ENCODE assay signal across 1 cellular context in genomic region chr1:230978491-230979388, GRCh38.
A peak's percentile ranks its signal among the peaks of the same experiment; 100 is the strongest.
TF ChIP-seq lines count a peak whose summit lies in the region.

Gene ARV1 (plus strand): TSS chr1:230979094. CDS start chr1:230979106, 12 bp downstream.
A gene with protein sequence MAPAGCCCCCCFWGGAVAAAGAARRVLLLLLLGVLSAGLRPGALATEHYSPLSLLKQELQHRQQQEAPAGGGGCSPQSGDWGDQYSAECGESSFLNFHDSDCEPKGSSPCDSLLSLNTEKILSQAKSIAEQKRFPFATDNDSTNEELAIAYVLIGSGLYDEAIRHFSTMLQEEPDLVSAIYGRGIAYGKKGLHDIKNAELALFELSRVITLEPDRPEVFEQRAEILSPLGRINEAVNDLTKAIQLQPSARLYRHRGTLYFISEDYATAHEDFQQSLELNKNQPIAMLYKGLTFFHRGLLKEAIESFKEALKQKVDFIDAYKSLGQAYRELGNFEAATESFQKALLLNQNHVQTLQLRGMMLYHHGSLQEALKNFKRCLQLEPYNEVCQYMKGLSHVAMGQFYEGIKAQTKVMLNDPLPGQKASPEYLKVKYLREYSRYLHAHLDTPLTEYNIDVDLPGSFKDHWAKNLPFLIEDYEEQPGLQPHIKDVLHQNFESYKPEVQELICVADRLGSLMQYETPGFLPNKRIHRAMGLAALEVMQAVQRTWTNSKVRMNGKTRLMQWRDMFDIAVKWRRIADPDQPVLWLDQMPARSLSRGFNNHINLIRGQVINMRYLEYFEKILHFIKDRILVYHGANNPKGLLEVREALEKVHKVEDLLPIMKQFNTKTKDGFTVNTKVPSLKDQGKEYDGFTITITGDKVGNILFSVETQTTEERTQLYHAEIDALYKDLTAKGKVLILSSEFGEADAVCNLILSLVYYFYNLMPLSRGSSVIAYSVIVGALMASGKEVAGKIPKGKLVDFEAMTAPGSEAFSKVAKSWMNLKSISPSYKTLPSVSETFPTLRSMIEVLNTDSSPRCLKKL (minus strand): TSS chr1:230978861. CDS start chr1:230978830, 31 bp downstream.

TF ChIP-seq in K562, 482 proteins besides CTCF, POLR2A, EP300 and RAD21 (continued from another document and continues in another):
- TF ChIP-seq, protein P1, sequence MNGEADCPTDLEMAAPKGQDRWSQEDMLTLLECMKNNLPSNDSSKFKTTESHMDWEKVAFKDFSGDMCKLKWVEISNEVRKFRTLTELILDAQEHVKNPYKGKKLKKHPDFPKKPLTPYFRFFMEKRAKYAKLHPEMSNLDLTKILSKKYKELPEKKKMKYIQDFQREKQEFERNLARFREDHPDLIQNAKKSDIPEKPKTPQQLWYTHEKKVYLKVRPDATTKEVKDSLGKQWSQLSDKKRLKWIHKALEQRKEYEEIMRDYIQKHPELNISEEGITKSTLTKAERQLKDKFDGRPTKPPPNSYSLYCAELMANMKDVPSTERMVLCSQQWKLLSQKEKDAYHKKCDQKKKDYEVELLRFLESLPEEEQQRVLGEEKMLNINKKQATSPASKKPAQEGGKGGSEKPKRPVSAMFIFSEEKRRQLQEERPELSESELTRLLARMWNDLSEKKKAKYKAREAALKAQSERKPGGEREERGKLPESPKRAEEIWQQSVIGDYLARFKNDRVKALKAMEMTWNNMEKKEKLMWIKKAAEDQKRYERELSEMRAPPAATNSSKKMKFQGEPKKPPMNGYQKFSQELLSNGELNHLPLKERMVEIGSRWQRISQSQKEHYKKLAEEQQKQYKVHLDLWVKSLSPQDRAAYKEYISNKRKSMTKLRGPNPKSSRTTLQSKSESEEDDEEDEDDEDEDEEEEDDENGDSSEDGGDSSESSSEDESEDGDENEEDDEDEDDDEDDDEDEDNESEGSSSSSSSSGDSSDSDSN (IDR thresholded peaks at IDR 0.05; ENCODE audit: borderline replicate concordance in 1 of 2, low read depth in 2 of 2, low read length in 2 of 2) = peak; percentile 52 to 82
- TF ChIP-seq, protein P2, sequence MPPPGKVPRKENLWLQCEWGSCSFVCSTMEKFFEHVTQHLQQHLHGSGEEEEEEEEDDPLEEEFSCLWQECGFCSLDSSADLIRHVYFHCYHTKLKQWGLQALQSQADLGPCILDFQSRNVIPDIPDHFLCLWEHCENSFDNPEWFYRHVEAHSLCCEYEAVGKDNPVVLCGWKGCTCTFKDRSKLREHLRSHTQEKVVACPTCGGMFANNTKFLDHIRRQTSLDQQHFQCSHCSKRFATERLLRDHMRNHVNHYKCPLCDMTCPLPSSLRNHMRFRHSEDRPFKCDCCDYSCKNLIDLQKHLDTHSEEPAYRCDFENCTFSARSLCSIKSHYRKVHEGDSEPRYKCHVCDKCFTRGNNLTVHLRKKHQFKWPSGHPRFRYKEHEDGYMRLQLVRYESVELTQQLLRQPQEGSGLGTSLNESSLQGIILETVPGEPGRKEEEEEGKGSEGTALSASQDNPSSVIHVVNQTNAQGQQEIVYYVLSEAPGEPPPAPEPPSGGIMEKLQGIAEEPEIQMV (tag; conservative IDR thresholded peaks at IDR 0.05; ENCODE audit: low read depth) = no peak
- TF ChIP-seq AFF4 (CRISPR knock-in tag; IDR thresholded peaks at IDR 0.05) = 0 out of 2 replicates have a peak, but pooled peaks have one; percentile 58
- no peak for TF ChIP-seq FOXO4 (CRISPR knock-in tag; IDR thresholded peaks at IDR 0.05)
- 0 out of 2 replicates have a peak, but pooled peaks have one; percentile 20 for TF ChIP-seq E2F4 (CRISPR knock-in tag; IDR thresholded peaks at IDR 0.05; ENCODE audit: low read depth)
- TF ChIP-seq PHB2 (IDR thresholded peaks at IDR 0.05; ENCODE audit: low read depth) = no peak
- TF ChIP-seq ZNF830 (CRISPR knock-in tag; IDR thresholded peaks at IDR 0.05) = no peak
- TF ChIP-seq MYBL2 (IDR thresholded peaks at IDR 0.05; ENCODE audit: low read depth) = no peak
- no peak for TF ChIP-seq MYBL2 (CRISPR knock-in tag; IDR thresholded peaks at IDR 0.05; ENCODE audit: borderline replicate concordance)
- no peak for TF ChIP-seq NFATC3 (IDR thresholded peaks at IDR 0.05)
- no peak for TF ChIP-seq DMBX1 (CRISPR knock-in tag; IDR thresholded peaks at IDR 0.05; ENCODE audit: borderline replicate concordance)
- TF ChIP-seq HIVEP1 (CRISPR knock-in tag; IDR thresholded peaks at IDR 0.05) = no peak
- TF ChIP-seq, protein P3, sequence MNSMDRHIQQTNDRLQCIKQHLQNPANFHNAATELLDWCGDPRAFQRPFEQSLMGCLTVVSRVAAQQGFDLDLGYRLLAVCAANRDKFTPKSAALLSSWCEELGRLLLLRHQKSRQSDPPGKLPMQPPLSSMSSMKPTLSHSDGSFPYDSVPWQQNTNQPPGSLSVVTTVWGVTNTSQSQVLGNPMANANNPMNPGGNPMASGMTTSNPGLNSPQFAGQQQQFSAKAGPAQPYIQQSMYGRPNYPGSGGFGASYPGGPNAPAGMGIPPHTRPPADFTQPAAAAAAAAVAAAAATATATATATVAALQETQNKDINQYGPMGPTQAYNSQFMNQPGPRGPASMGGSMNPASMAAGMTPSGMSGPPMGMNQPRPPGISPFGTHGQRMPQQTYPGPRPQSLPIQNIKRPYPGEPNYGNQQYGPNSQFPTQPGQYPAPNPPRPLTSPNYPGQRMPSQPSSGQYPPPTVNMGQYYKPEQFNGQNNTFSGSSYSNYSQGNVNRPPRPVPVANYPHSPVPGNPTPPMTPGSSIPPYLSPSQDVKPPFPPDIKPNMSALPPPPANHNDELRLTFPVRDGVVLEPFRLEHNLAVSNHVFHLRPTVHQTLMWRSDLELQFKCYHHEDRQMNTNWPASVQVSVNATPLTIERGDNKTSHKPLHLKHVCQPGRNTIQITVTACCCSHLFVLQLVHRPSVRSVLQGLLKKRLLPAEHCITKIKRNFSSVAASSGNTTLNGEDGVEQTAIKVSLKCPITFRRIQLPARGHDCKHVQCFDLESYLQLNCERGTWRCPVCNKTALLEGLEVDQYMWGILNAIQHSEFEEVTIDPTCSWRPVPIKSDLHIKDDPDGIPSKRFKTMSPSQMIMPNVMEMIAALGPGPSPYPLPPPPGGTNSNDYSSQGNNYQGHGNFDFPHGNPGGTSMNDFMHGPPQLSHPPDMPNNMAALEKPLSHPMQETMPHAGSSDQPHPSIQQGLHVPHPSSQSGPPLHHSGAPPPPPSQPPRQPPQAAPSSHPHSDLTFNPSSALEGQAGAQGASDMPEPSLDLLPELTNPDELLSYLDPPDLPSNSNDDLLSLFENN (IDR thresholded peaks at IDR 0.05; ENCODE audit: low read depth in 2 of 2, low read length in 2 of 2) = no peak
- no peak for TF ChIP-seq ZBTB26 (CRISPR knock-in tag; IDR thresholded peaks at IDR 0.05)
- peak; percentile 49 to 58; a peak in 2 of 4 replicates for TF ChIP-seq FOXK2 (conservative IDR thresholded peaks at IDR 0.05 in 1 of 2, IDR thresholded peaks at IDR 0.05 in 1 of 2; ENCODE audit: low read depth in 2 of 2)
